19 cellular contexts compared by ENCODE assay signal in the genomic region with DNA sequence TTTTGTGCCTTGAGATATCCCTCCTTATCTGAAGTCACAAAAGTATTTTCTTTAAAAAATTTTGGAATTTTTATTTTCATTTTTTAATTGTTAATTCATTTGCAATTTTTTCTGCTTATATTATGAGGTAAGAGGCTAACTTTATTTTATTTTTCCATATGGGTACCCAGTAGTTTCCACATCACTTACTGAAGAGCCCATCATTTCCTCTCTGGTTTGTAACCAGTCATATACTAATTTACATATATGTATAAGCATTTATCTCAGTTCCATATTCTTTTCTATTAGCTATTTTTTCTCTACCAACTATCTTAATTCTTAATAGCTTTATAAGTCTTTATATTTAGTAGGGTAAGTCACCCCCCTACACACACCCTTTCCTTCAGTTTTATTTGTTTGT. TPM values are rescaled to one million over a fixed set of nuclear protein-coding genes. Genes with fewer than 3 reads are reported as not detected.
DNase-seq lines count a peak whose midpoint lies in the region; ATAC-seq and TF ChIP-seq lines count a peak whose summit lies in the region.
"Had no signal": no experiment of that assay in that cellular context is flagged by ENCODE, and none has a peak within 500 bp of the region (broad histone marks: within the 10 kb centered on the region; RNA-seq: fewer than 3 reads in every experiment).

No MANE protein-coding gene starts in this region.

- H3K4me3 Mint-ChIP-seq in HFFc6: no peak overlapping the region
- H3K4me3 Mint-ChIP-seq in memory B cell: no peak overlapping the region
- no peak overlapping the region for H3K4me3 Mint-ChIP-seq in stimulated activated naive B cell treated with anti-CD40 and anti-IgM and Interleukin-4, amounts not matched to agents 10 μg/mL and 1 μg/mL and 100 μg/mL, for 72 hours
- H3K4me3 Mint-ChIP-seq: B cell; CD14-positive monocyte; CD4-positive, alpha-beta T cell; CD8-positive, alpha-beta memory T cell had no signal

- H3K27me3 ChIP-seq in BLaER1 treated with 17β-estradiol and CSF1 and Interleukin-3, amounts not matched to agents 10 nM and 100 nM: no peaks in the 10 kb centered on the region
- H3K27me3 ChIP-seq: BLaER1 had no signal

- H3K9me3 Mint-ChIP-seq in HFFc6: no peaks in the 10 kb centered on the region
- H3K9me3 Mint-ChIP-seq in memory B cell: no peaks in the 10 kb centered on the region
- H3K9me3 Mint-ChIP-seq in stimulated activated naive B cell treated with anti-CD40 and anti-IgM and Interleukin-4, amounts not matched to agents 10 μg/mL and 1 μg/mL and 100 μg/mL, for 72 hours: no peaks in the 10 kb centered on the region
- H3K9me3 Mint-ChIP-seq: CD4-positive, alpha-beta T cell; CD8-positive, alpha-beta memory T cell had no signal

- H3K4me2 ChIP-seq in BLaER1 treated with 17β-estradiol and CSF1 and Interleukin-3, amounts not matched to agents 10 nM and 100 nM: peak overlapping the region; percentile 24 to 60 (median 40); a peak in 13 of 22 replicates

- ATAC-seq in memory B cell (ENCODE audit: low read depth) (peak; percentile 34), HG02571 (IDR thresholded peaks at IDR 0.05; ENCODE audit: unreplicated experiment) (no peak), GM21786 (IDR thresholded peaks at IDR 0.05; ENCODE audit: unreplicated experiment) (no peak)
- peak; percentile 58 to 66 for ATAC-seq in stimulated activated naive B cell treated with anti-CD40 and anti-IgM and Interleukin-4, amounts not matched to agents 10 μg/mL and 1 μg/mL and 100 μg/mL, for 72 hours (replicated peaks)

- H3K27ac ChIP-seq in BLaER1 treated with 17β-estradiol and CSF1 and Interleukin-3, amounts not matched to agents 10 nM and 100 nM: peak overlapping the region in 1 of 11 experiments; percentile 12; a peak in 2 of 22 replicates
- H3K27ac ChIP-seq: BLaER1 had no signal

- no peak overlapping the region for H3K9ac ChIP-seq in BLaER1 treated with 17β-estradiol and CSF1 and Interleukin-3, amounts not matched to agents 10 nM and 100 nM
- H3K9ac ChIP-seq: BLaER1 had no signal

- no peaks in the 10 kb centered on the region for H4K20me1 ChIP-seq in BLaER1 treated with 17β-estradiol and CSF1 and Interleukin-3, amounts not matched to agents 10 nM and 100 nM
- H4K20me1 ChIP-seq: BLaER1 had no signal

- H3K36me3 Mint-ChIP-seq in HFFc6 (ENCODE audit: low read depth): no peaks in the 10 kb centered on the region
- H3K36me3 Mint-ChIP-seq in memory B cell: no peaks in the 10 kb centered on the region
- no peaks in the 10 kb centered on the region for H3K36me3 Mint-ChIP-seq in stimulated activated naive B cell treated with anti-CD40 and anti-IgM and Interleukin-4, amounts not matched to agents 10 μg/mL and 1 μg/mL and 100 μg/mL, for 72 hours
- H3K36me3 Mint-ChIP-seq: CD14-positive monocyte; CD8-positive, alpha-beta memory T cell had no signal

- TF ChIP-seq CTCF in HFFc6 (IDR thresholded peaks at IDR 0.05): no peak

- H3K4me1 ChIP-seq in BLaER1 treated with 17β-estradiol and CSF1 and Interleukin-3, amounts not matched to agents 10 nM and 100 nM: peaks cover 5 to 15% (median 11%) of the 10 kb centered on the region in 10 experiments; a peak in 17 of 20 replicates

- H3K27me3 Mint-ChIP-seq in HFFc6 (ENCODE audit: insufficient read depth) (no peaks in the 10 kb centered on the region), memory B cell (no peaks in the 10 kb centered on the region)
- H3K27me3 Mint-ChIP-seq in stimulated activated naive B cell treated with anti-CD40 and anti-IgM and Interleukin-4, amounts not matched to agents 10 μg/mL and 1 μg/mL and 100 μg/mL, for 72 hours: no peaks in the 10 kb centered on the region
- H3K27me3 Mint-ChIP-seq: B cell; CD4-positive, alpha-beta T cell; CD8-positive, alpha-beta memory T cell had no signal

- no peaks in the 10 kb centered on the region for H3K9me3 ChIP-seq in BLaER1 treated with 17β-estradiol and CSF1 and Interleukin-3, amounts not matched to agents 10 nM and 100 nM (replicated peaks in 1 of 11)
- H3K9me3 ChIP-seq: BLaER1 had no signal

- H3K4me3 ChIP-seq in BLaER1 treated with 17β-estradiol and CSF1 and Interleukin-3, amounts not matched to agents 10 nM and 100 nM: no peak overlapping the region
- H3K4me3 ChIP-seq: BLaER1 had no signal

- H3K27ac Mint-ChIP-seq in HFFc6 (peak overlapping the region; percentile 79; the same call in 1 of the 2 replicates), memory B cell (no peak overlapping the region)
- no peak overlapping the region for H3K27ac Mint-ChIP-seq in stimulated activated naive B cell treated with anti-CD40 and anti-IgM and Interleukin-4, amounts not matched to agents 10 μg/mL and 1 μg/mL and 100 μg/mL, for 72 hours
- H3K27ac Mint-ChIP-seq: B cell; CD14-positive monocyte; CD4-positive, alpha-beta T cell; CD8-positive, alpha-beta memory T cell had no signal

- no peaks in the 10 kb centered on the region for H3K36me3 ChIP-seq in BLaER1 treated with 17β-estradiol and CSF1 and Interleukin-3, amounts not matched to agents 10 nM and 100 nM
- H3K36me3 ChIP-seq: BLaER1 had no signal

- H3K4me1 Mint-ChIP-seq in HFFc6 (ENCODE audit: low read depth) (peaks cover 42% of the 10 kb centered on the region), memory B cell (peaks cover 3% of the 10 kb centered on the region)
- peaks cover 6 to 7% of the 10 kb centered on the region in 2 donors for H3K4me1 Mint-ChIP-seq in stimulated activated naive B cell treated with anti-CD40 and anti-IgM and Interleukin-4, amounts not matched to agents 10 μg/mL and 1 μg/mL and 100 μg/mL, for 72 hours
- H3K4me1 Mint-ChIP-seq: CD14-positive monocyte; CD8-positive, alpha-beta memory T cell had no signal

- DNase-seq in HFFc6: no peak
- no peak for DNase-seq in memory B cell (ENCODE audit: low spot score in 2 of 2)
- DNase-seq in stimulated activated naive B cell treated with anti-CD40 and anti-IgM and Interleukin-4, amounts not matched to agents 10 μg/mL and 1 μg/mL and 100 μg/mL, for 72 hours: no peak
- no peak for DNase-seq in RKO (ENCODE audit: low spot score)
- DNase-seq: CD4-positive, alpha-beta T cell; CD8-positive, alpha-beta memory T cell; DMS 273 treated with DMSO at 0.1 percent for 48 hours; DMS79 treated with DMSO at 0.1 percent for 48 hours; GF-D8; H7; HCEC 1CT had no signal

RNA-seq across cellular contexts. Expression of gene MGARP, which starts 27.0 kb away (rescaled TPM):
- total RNA-seq in HFFc6 (2021; fragmentation: NEBNext Ultra II Directional; extraction: Animal tissue kit (Norgen Biotek cat#: 25700)): 10 to 100 TPM; 10.4 to 38.5 (median 11.8) TPM
- total RNA-seq: B cell; CD4-positive, alpha-beta T cell; CD8-positive, alpha-beta memory T cell; Daoy; G401 had no signal

RNA-seq across cellular contexts. Expression of gene NAA15, which starts 48.3 kb away (rescaled TPM):
- total RNA-seq in HFFc6 (2021; fragmentation: NEBNext Ultra II Directional; extraction: Animal tissue kit (Norgen Biotek cat#: 25700)): 10 to 100 TPM; 63.0 to 72.0 (median 69.6) TPM

RNA-seq across cellular contexts. Expression of gene NDUFC1, which starts 49.2 kb away (rescaled TPM):
- total RNA-seq in HFFc6 (2021; fragmentation: NEBNext Ultra II Directional; extraction: Animal tissue kit (Norgen Biotek cat#: 25700)): 10 to 100 TPM; 68.6 to 90.7 (median 74.2) TPM

Comparison
In these comparisons a context has a peak if more than half of its experiments do, and no peak if none do; other contexts are left out.
1. ATAC-seq: peak in memory B cell (single experiment) and stimulated activated naive B cell treated with anti-CD40 and anti-IgM and Interleukin-4, amounts not matched to agents 10 μg/mL and 1 μg/mL and 100 μg/mL, for 72 hours (2 of 2); none in HG02571 (single experiment) and GM21786 (single experiment).